16 cellular contexts compared by ENCODE assay signal in genomic region chr7:134764365-134764764, GRCh38. TPM values are rescaled to one million over a fixed set of nuclear protein-coding genes. Genes with fewer than 3 reads are reported as not detected.
"Had no signal": no experiment of that assay in that cellular context is flagged by ENCODE, and none has a peak within 500 bp of the region (broad histone marks: within the 10 kb centered on the region; RNA-seq: fewer than 3 reads in every experiment).

No MANE protein-coding gene starts in this region.

- DNase-seq: cortex of kidney; kidney; midbrain; naive thymus-derived CD8-positive, alpha-beta T cell; sigmoid colon; stimulated activated CD4-positive, alpha-beta T cell treated with anti-CD3 and anti-CD28 coated beads, Interleukin-4, amount 100 ng/mL, for 4 hours; stimulated activated naive CD8-positive, alpha-beta T cell treated with anti-CD3 and anti-CD28 coated beads, Interleukin-15, Interleukin-2, amounts not matched to agents 100 U/mL and 50 U/mL, for 24 hours; substantia nigra; testis; transverse colon had no signal

- H3K36me3 Mint-ChIP-seq: memory B cell; stimulated activated memory B cell treated with anti-CD40 and anti-IgM and Interleukin-4, amounts not matched to agents 10 μg/mL and 1 μg/mL and 100 μg/mL, for 72 hours had no signal

- H3K9me3 ChIP-seq: neutrophil, prostate gland, sigmoid colon, testis, transverse colon had no signal

- H3K27me3 ChIP-seq: neutrophil, sigmoid colon, testis, transverse colon had no signal

- H3K27ac Mint-ChIP-seq: memory B cell; naive thymus-derived CD8-positive, alpha-beta T cell; stimulated activated memory B cell treated with anti-CD40 and anti-IgM and Interleukin-4, amounts not matched to agents 10 μg/mL and 1 μg/mL and 100 μg/mL, for 72 hours had no signal

- H3K9me3 Mint-ChIP-seq: central memory CD8-positive, alpha-beta T cell; memory B cell; naive thymus-derived CD8-positive, alpha-beta T cell; stimulated activated memory B cell treated with anti-CD40 and anti-IgM and Interleukin-4, amounts not matched to agents 10 μg/mL and 1 μg/mL and 100 μg/mL, for 72 hours had no signal

- H3K27me3 Mint-ChIP-seq: stimulated activated memory B cell treated with anti-CD40 and anti-IgM and Interleukin-4, amounts not matched to agents 10 μg/mL and 1 μg/mL and 100 μg/mL, for 72 hours had no signal

- H3K4me1 ChIP-seq: prostate gland, testis, transverse colon had no signal

- H3K4me3 ChIP-seq: lung, prostate gland, sigmoid colon, testis, transverse colon had no signal

- H3K4me3 Mint-ChIP-seq: central memory CD8-positive, alpha-beta T cell; memory B cell; naive thymus-derived CD8-positive, alpha-beta T cell; stimulated activated memory B cell treated with anti-CD40 and anti-IgM and Interleukin-4, amounts not matched to agents 10 μg/mL and 1 μg/mL and 100 μg/mL, for 72 hours had no signal

- H3K27ac ChIP-seq: neutrophil, prostate gland, testis, transverse colon had no signal

- H3K4me1 Mint-ChIP-seq: central memory CD8-positive, alpha-beta T cell had no signal

- H3K36me3 ChIP-seq: neutrophil, prostate gland, sigmoid colon, transverse colon had no signal

RNA-seq across cellular contexts. Expression of gene CALD1, which starts 15.1 kb away (rescaled TPM):
- total RNA-seq: naive thymus-derived CD8-positive, alpha-beta T cell had no signal
- polyA plus RNA-seq: naive thymus-derived CD8-positive, alpha-beta T cell had no signal
